Comparison of ENCODE assay signal across 8 cellular contexts in the genomic region with DNA sequence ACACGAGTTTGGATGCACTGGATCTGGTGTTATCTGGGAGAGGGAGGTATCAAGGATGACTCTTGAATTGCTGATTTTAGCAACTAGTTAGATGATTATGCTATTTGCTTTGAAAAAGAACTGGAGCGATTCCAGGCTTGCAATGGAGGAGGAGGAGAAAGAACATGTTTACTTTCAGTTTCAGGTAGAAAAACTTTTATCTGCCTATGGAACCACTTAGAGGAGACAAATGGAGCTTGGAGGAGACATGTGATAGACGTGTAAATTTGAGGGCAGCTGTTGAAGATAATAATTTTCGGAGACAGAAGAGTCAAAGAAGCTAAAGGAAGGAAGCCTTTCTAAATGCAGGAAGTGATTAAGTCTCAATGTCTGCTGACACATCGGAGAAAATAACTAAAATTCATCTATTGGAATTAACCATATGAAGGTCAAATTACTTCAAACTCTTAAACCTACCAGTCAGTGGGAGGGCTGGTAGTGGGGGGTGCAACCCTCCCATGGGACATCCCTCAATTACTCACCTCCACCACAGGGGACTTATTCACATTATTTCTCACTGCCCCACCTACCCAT. TPM values are rescaled to one million over a fixed set of nuclear protein-coding genes. Genes with fewer than 3 reads are reported as not detected.
DNase-seq lines count a peak whose midpoint lies in the region; ATAC-seq and TF ChIP-seq lines count a peak whose summit lies in the region.

No MANE protein-coding gene starts in this region.

- ATAC-seq in RWPE2 (ENCODE audit: low read depth) (peak; percentile 51; the same call in 2 of the 3 replicates), GM21825 (IDR thresholded peaks at IDR 0.05; ENCODE audit: unreplicated experiment) (no peak)

- H3K36me3 ChIP-seq in RWPE2 (ENCODE audit: low read depth) (no peaks in the 10 kb centered on the region), skeletal muscle tissue (ENCODE audit: control insufficient read depth in 3 of 3, insufficient read depth in 3 of 3, low read length in 3 of 3) (no peaks in the 10 kb centered on the region)

- H3K9me3 ChIP-seq in RWPE2 (ENCODE audit: severe bottlenecking) (no peaks in the 10 kb centered on the region), skeletal muscle tissue (ENCODE audit: control insufficient read depth in 3 of 3, low read length in 3 of 3) (no peaks in the 10 kb centered on the region)

- H3K4me3 ChIP-seq in RWPE2 (ENCODE audit: severe bottlenecking) (peak overlapping the region; percentile 11), epithelial cell of proximal tubule (ENCODE audit: low read depth, low read length) (peak overlapping the region; percentile 40), skeletal muscle tissue (ENCODE audit: low read length in 3 of 3) (peak overlapping the region; percentile 33 to 55 (median 46))

- peaks cover 9% of the 10 kb centered on the region for H3K4me1 ChIP-seq in RWPE2 (ENCODE audit: insufficient read depth, poor library complexity, severe bottlenecking)
- peaks cover 0 to 4% (median 0%) of the 10 kb centered on the region in 3 donors for H3K4me1 ChIP-seq in skeletal muscle tissue (ENCODE audit: control insufficient read depth in 3 of 3, insufficient read depth in 3 of 3, low read length in 3 of 3)

- H3K9ac ChIP-seq in skeletal muscle tissue (ENCODE audit: low read depth in 1 of 3, low read length in 3 of 3) = no peak overlapping the region

- TF ChIP-seq CTCF in RWPE2 (IDR thresholded peaks at IDR 0.05; ENCODE audit: poor library complexity, severe bottlenecking) = no peak
- no peak for TF ChIP-seq CTCF in epithelial cell of proximal tubule (conservative IDR thresholded peaks at IDR 0.05; ENCODE audit: low read depth, low read length)

- no peaks in the 10 kb centered on the region for H3K27me3 ChIP-seq in RWPE2 (ENCODE audit: insufficient read depth, poor library complexity, severe bottlenecking)
- H3K27me3 ChIP-seq in skeletal muscle tissue (ENCODE audit: control insufficient read depth in 3 of 3, insufficient read depth in 3 of 3, low read length in 3 of 3) = no peaks in the 10 kb centered on the region

- DNase-seq in NCI-H345 (lab: John Stamatoyannopoulos, UW) = peak; percentile 45
- no peak for DNase-seq in NCI-H345 treated with DMSO at 0.1 percent for 48 hours (lab: John Stamatoyannopoulos, UW; ENCODE audit: unreplicated experiment)
- no peak for DNase-seq in RWPE2 (ENCODE audit: low spot score)
- DNase-seq in epithelial cell of proximal tubule (ENCODE audit: low read depth) = no peak
- no peak for DNase-seq in mucosa of gallbladder (ENCODE audit: low spot score)
- DNase-seq in amygdala (lab: John Stamatoyannopoulos, UW) = no peak

- H3K27ac ChIP-seq in RWPE2 (ENCODE audit: poor library complexity, severe bottlenecking) (peak overlapping the region; percentile 64), skeletal muscle tissue (ENCODE audit: low read depth, low read length) (no peak overlapping the region)

RNA-seq across cellular contexts. Expression of a gene that starts 56.4 kb away (rescaled TPM):
- total RNA-seq in epithelial cell of proximal tubule (30.0 and 33.6 TPM in 2 replicates), skeletal muscle tissue (25.6 TPM), mucosa of gallbladder (47.5 TPM)
